ENCODE assay signal across 17 cellular contexts in the genomic region with DNA sequence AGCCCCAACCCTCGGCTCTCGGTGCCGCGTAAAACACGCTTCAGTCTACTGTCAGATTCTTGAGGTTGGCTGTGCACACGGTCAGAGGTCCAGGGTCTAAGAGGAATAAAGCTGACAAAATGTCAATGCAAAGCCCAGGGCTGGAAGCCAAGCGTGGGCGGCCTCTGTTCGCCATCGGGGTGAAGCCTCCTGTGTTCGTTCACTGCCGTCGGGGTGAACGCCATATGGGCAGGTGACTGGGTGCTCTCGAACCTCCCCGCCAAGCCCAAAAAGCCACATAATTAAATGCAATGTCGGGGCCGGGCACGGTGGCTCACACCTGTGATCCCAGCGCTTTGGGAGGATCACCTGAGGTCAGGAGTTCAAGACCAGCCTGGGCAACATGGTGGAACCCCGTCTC.
"Had no signal": no experiment of that assay in that cellular context is flagged by ENCODE, and none has a peak within 500 bp of the region (broad histone marks: within the 10 kb centered on the region; RNA-seq: fewer than 3 reads in every experiment).

No MANE protein-coding gene starts in this region.

- H3K27me3 ChIP-seq: SJCRH30 had no signal

- H3K36me3 ChIP-seq: SJCRH30 had no signal

- H3K9me3 ChIP-seq: SJCRH30 had no signal

- DNase-seq: IMR-90, Kasumi-1, MM.1S, NCI-H1092 treated with DMSO at 0.1 percent for 48 hours, NCI-H1436, NCI-H187, NCI-H2029, NCI-H2081 treated with DMSO at 0.1 percent for 48 hours, NCI-H226, NCI-H446, NCI-H510A, NCI-H69, NCI-H774, PC-3, SHP77 treated with DMSO at 0.1 percent for 48 hours, SJCRH30 had no signal

- H3K27ac ChIP-seq: KMS-11, SJCRH30 had no signal

- H3K4me3 ChIP-seq: SJCRH30 had no signal

- H3K9ac ChIP-seq: KMS-11 had no signal

- H3K4me2 ChIP-seq: KMS-11 had no signal

- H3K4me1 ChIP-seq: SJCRH30 had no signal
